In genomic region chr10:73915206-73915851, GRCh38 we compare ENCODE assay signal across 21 cellular contexts. TPM values are rescaled to one million over a fixed set of nuclear protein-coding genes. Genes with fewer than 3 reads are reported as not detected.
DNase-seq lines count a peak whose midpoint lies in the region; ATAC-seq and TF ChIP-seq lines count a peak whose summit lies in the region.
"Had no signal": no experiment of that assay in that cellular context is flagged by ENCODE, and none has a peak within 500 bp of the region (broad histone marks: within the 10 kb centered on the region; RNA-seq: fewer than 3 reads in every experiment).

No MANE protein-coding gene starts in this region.

- H3K27ac ChIP-seq in foreskin keratinocyte, result peak overlapping the region; percentile 99
- no peak overlapping the region for H3K27ac ChIP-seq in sigmoid colon
- H3K27ac ChIP-seq: cardiac muscle cell, SJSA1 had no signal

- no peak for TF ChIP-seq EP300 in sigmoid colon (IDR thresholded peaks at IDR 0.05)

- H3K4me1 ChIP-seq in foreskin keratinocyte, result peaks cover 10% of the 10 kb centered on the region
- peaks cover 0 to 25% (median 15%) of the 10 kb centered on the region in 4 donors for H3K4me1 ChIP-seq in sigmoid colon

- no peaks in the 10 kb centered on the region for H3K36me3 ChIP-seq in sigmoid colon
- H3K36me3 ChIP-seq: cardiac muscle cell, HAP-1, SJSA1 had no signal

- DNase-seq in ELR (ENCODE audit: low read depth) (peak; percentile 38), astrocyte of the cerebellum (ENCODE audit: low read depth) (no peak), foreskin keratinocyte (peak in 1 of 2 donors; percentile 51), retinal pigment epithelial cell (ENCODE audit: low read depth) (no peak), SIG-M5 treated with dmso at 0.1 percent for 504 hours (lab: John Stamatoyannopoulos, UW; ENCODE audit: unreplicated experiment) (no peak), DMS114 treated with DMSO at 0.1 percent for 48 hours (lab: John Stamatoyannopoulos, UW; ENCODE audit: unreplicated experiment) (no peak), DMS 273 treated with DMSO at 0.1 percent for 48 hours (lab: John Stamatoyannopoulos, UW) (no peak), sigmoid colon (no peak)
- DNase-seq: activated naive CD8-positive, alpha-beta T cell treated with anti-CD3 and anti-CD28 coated beads for 36 hours; activated T-cell treated with anti-CD3 and anti-CD28 coated beads, Interleukin-2, amount 50 U/mL, for 48 hours; CD8-positive, alpha-beta T cell; KBM-7; NCI-H1417 treated with DMSO at 0.1 percent for 48 hours; NCI-H524 treated with DMSO at 0.1 percent for 48 hours; right cardiac atrium; stimulated activated CD4-positive, alpha-beta T cell treated with anti-CD3 and anti-CD28 coated beads, Interleukin-1b, Interleukin-23, amount 100 ng/mL, for 48 hours; stimulated activated naive CD8-positive, alpha-beta T cell treated with anti-CD3 and anti-CD28 coated beads, Interleukin-15, amount 100 ng/mL, for 72 hours; T-helper 2 cell had no signal

- peak overlapping the region; percentile 80 for H3K4me3 ChIP-seq in astrocyte of the cerebellum (ENCODE audit: low read depth, low read length)
- peak overlapping the region; percentile 10 for H3K4me3 ChIP-seq in retinal pigment epithelial cell (ENCODE audit: low read length)
- H3K4me3 ChIP-seq in sigmoid colon, result no peak overlapping the region
- H3K4me3 ChIP-seq: cardiac muscle cell, HAP-1, SJSA1 had no signal

- TF ChIP-seq CTCF in astrocyte of the cerebellum (IDR thresholded peaks at IDR 0.05; ENCODE audit: low read depth, low read length, missing control alignments), result no peak
- no peak for TF ChIP-seq CTCF in foreskin keratinocyte (conservative IDR thresholded peaks at IDR 0.05)
- TF ChIP-seq CTCF in retinal pigment epithelial cell (conservative IDR thresholded peaks at IDR 0.05; ENCODE audit: low read depth, low read length), result no peak
- TF ChIP-seq CTCF in sigmoid colon (IDR thresholded peaks at IDR 0.05), result no peak

- ATAC-seq in foreskin keratinocyte, result no peak
- ATAC-seq: CD8-positive, alpha-beta T cell; right cardiac atrium; stimulated activated naive CD8-positive, alpha-beta T cell treated with anti-CD3 and anti-CD28 coated beads, Interleukin-15, amount 100 ng/mL, for 72 hours had no signal

- no peaks in the 10 kb centered on the region for H3K27me3 ChIP-seq in foreskin keratinocyte
- H3K27me3 ChIP-seq in sigmoid colon, result no peaks in the 10 kb centered on the region
- H3K27me3 ChIP-seq: SJSA1 had no signal

- H3K9me3 ChIP-seq in sigmoid colon, result no peaks in the 10 kb centered on the region
- H3K9me3 ChIP-seq: HAP-1 had no signal

- intact Hi-C loops in sigmoid colon (cut with DNase I), result no loop called here

- in situ Hi-C loops in astrocyte of the cerebellum (cut with HindIII; ENCODE audit: low sequenced_read_pairs), result no loop called here

- WGBS in sigmoid colon, 2 donors, result 46 to 74% methylated on average over 8 of the region's 8 CpGs

- no peak for TF ChIP-seq POLR2A in sigmoid colon (IDR thresholded peaks at IDR 0.05)

RNA-seq across cellular contexts. Expression of gene PLAU, which starts 4.4 kb away (rescaled TPM):
- 630 and 1,498 TPM in 2 replicates for total RNA-seq in foreskin keratinocyte
- polyA plus RNA-seq in foreskin keratinocyte, result 544 and 1,190 TPM in 2 replicates
- 1 to 10 TPM; 2.5 to 9.4 (median 3.7) TPM for total RNA-seq in sigmoid colon
- 10 to 100 TPM in 1 of 3 donors, 1 to 10 TPM in 2; 3.6 to 15.7 (median 9.9) TPM for polyA plus RNA-seq in sigmoid colon

RNA-seq across cellular contexts. Expression of gene CAMK2G, which starts 41.0 kb away (rescaled TPM):
- total RNA-seq in foreskin keratinocyte (16.9 and 18.6 TPM in 2 replicates), sigmoid colon (100 to 1,000 TPM; 153 to 221 (median 209) TPM)
- polyA plus RNA-seq in foreskin keratinocyte (9.7 and 10.6 TPM in 2 replicates), sigmoid colon (10 to 100 TPM; 14.4 to 34.8 (median 17.6) TPM)

Comparison
In these comparisons a context has a peak if more than half of its experiments do, and no peak if none do; other contexts are left out.
1. H3K4me3 ChIP-seq: peak in astrocyte of the cerebellum (single experiment) and retinal pigment epithelial cell (single experiment); none in sigmoid colon (0 of 4).
2. RNA of gene PLAU, which starts 4.4 kb away (total RNA-seq): 630 to 1,498 TPM in foreskin keratinocyte; 2.5 to 9.4 TPM in sigmoid colon; every median in the first group is over 10 times any median in the second.